Comparison of ENCODE assay signal across 27 cellular contexts in the genomic region with DNA sequence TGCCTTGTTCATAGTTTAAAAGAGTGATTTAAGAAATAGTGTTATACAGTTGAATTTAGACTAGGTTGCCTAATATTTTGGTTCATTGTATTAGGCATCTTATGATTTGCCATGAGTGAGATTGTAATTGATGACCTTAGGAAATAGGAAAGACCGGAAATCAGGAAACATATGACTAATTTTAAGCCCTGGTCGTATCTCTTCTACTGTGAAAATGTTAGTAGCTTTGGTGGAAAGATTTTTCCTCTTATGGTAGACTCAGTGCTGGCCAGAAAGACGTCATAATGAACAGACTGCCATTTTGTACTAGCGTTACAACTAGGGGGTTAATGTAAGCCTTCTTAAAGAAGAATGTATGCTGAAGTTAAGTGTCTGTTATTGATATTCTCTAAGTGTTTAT.
"Had no signal": no experiment of that assay in that cellular context is flagged by ENCODE, and none has a peak within 500 bp of the region (broad histone marks: within the 10 kb centered on the region; RNA-seq: fewer than 3 reads in every experiment).

No MANE protein-coding gene starts in this region.

- H3K9me3 ChIP-seq: ascending aorta, colonic mucosa, spleen, stomach, thyroid gland, upper lobe of left lung, vagina had no signal

- DNase-seq: activated B cell treated with CpG ODN at 0.5 μM for 24 hours; activated CD4-positive, alpha-beta T cell treated with anti-CD3 and anti-CD28 coated beads, Interleukin-2, amount 50 U/mL, for 4 hours; activated CD8-positive, alpha-beta memory T cell treated with anti-CD3 and anti-CD28 coated beads, Interleukin-2, amount 50 U/mL, for 4 hours; activated T-cell treated with anti-CD3 and anti-CD28 coated beads, Interleukin-2, amount 50 U/mL, for 24 hours; cerebellar nuclear complex; colonic mucosa; foreskin fibroblast; head of caudate nucleus; hippocampal formation; kidney; left colon; midbrain; posterior cingulate gyrus; right cardiac atrium; spleen; stomach; thyroid gland; upper lobe of left lung had no signal

- ATAC-seq: esophagus mucosa, left colon, right cardiac atrium, SK-N-SH treated with all-trans-retinoic acid at 6 μM for 48 hours had no signal

- H3K4me3 Mint-ChIP-seq: activated B cell treated with CpG ODN at 0.5 μM for 24 hours; activated naive CD8-positive, alpha-beta T cell; activated T-cell treated with anti-CD3 and anti-CD28 coated beads, Interleukin-2, amount 50 U/mL, for 24 hours; brain; nephron had no signal

- H3K4me3 ChIP-seq: ascending aorta, cardiac muscle cell, colonic mucosa, spleen, stomach, thyroid gland, upper lobe of left lung, vagina had no signal

- H3K4me1 ChIP-seq: ascending aorta, colonic mucosa had no signal

- H3K9me3 Mint-ChIP-seq: activated B cell treated with CpG ODN at 0.5 μM for 24 hours; activated T-cell treated with anti-CD3 and anti-CD28 coated beads, Interleukin-2, amount 50 U/mL, for 24 hours; activated T-helper 2 cell treated with anti-CD3 and anti-CD28 coated beads, Interferon-gamma antibody, Interleukin-2, Interleukin-4, amounts not matched to agents 10 μg/mL and 5 μg/mL and 100 μg/mL, durations not matched to agents 14 hours and 24 hours and 36 hours; brain; nephron had no signal

- H3K27ac Mint-ChIP-seq: activated B cell treated with CpG ODN at 0.5 μM for 24 hours; activated T-helper 2 cell treated with anti-CD3 and anti-CD28 coated beads, Interferon-gamma antibody, Interleukin-2, Interleukin-4, amounts not matched to agents 10 μg/mL and 5 μg/mL and 100 μg/mL, durations not matched to agents 14 hours and 24 hours and 36 hours; brain; nephron had no signal

- H3K27ac ChIP-seq: ascending aorta, cardiac muscle cell, colonic mucosa, spleen, stomach, thyroid gland, upper lobe of left lung, vagina had no signal

- H3K36me3 ChIP-seq: colonic mucosa had no signal

- H3K27me3 ChIP-seq: ascending aorta, cardiac muscle cell, colonic mucosa, spleen, stomach, thyroid gland, upper lobe of left lung, vagina had no signal

- H3K27me3 Mint-ChIP-seq: activated B cell treated with CpG ODN at 0.5 μM for 24 hours; activated naive CD8-positive, alpha-beta T cell; activated T-cell treated with anti-CD3 and anti-CD28 coated beads, Interleukin-2, amount 50 U/mL, for 24 hours had no signal
